Comparison of ENCODE assay signal across 2 cellular contexts in the genomic region with DNA sequence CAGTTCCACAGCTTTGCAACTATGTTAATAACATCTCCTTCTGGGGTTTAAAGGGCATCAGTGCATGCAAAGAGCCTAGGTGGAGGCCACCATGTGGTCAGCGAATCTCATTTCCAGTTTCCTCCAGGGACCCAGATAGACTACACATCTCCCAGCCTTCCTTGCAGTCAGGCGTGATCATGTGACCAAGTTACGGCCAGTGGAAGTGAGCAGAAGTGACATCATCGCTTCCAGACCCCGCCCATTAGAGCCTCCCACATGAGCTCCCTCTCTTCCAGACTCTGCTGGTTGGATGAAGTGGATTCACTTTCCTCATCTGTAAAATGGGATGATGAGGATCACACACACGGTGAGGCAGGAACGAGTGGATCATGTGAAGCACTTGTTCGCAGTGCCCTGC.
TF ChIP-seq lines count a peak whose summit lies in the region.

No MANE protein-coding gene starts in this region.

TF ChIP-seq in A549, 52 proteins besides CTCF, POLR2A, EP300 and RAD21 (continued from another document):
- TF ChIP-seq, protein P1, sequence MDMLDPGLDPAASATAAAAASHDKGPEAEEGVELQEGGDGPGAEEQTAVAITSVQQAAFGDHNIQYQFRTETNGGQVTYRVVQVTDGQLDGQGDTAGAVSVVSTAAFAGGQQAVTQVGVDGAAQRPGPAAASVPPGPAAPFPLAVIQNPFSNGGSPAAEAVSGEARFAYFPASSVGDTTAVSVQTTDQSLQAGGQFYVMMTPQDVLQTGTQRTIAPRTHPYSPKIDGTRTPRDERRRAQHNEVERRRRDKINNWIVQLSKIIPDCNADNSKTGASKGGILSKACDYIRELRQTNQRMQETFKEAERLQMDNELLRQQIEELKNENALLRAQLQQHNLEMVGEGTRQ (IDR thresholded peaks at IDR 0.05): peak; percentile 51; the same call in 1 of the 2 replicates

TF ChIP-seq in K562, 482 proteins besides CTCF, POLR2A, EP300 and RAD21 (continued from another document):
- TF ChIP-seq, protein P2, sequence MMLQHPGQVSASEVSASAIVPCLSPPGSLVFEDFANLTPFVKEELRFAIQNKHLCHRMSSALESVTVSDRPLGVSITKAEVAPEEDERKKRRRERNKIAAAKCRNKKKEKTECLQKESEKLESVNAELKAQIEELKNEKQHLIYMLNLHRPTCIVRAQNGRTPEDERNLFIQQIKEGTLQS (IDR thresholded peaks at IDR 0.05): peak; percentile 88
- TF ChIP-seq, protein P2 (CRISPR knock-in tag; conservative IDR thresholded peaks at IDR 0.05): no peak
- TF ChIP-seq MYC (IDR thresholded peaks at IDR 0.05; ENCODE audit: low read depth, low read length): 0 out of 2 replicates have a peak, but pooled peaks have one; percentile 21
- no peak for TF ChIP-seq MYC (CRISPR knock-in tag; IDR thresholded peaks at IDR 0.05; ENCODE audit: borderline replicate concordance, low read depth)
- TF ChIP-seq SMARCA5 (IDR thresholded peaks at IDR 0.05): 0 out of 2 replicates have a peak, but pooled peaks have one; percentile 26
- TF ChIP-seq RBM25 (IDR thresholded peaks at IDR 0.05; ENCODE audit: low read depth, low read length, severe bottlenecking): peak; percentile 14
- peak; percentile 74 for TF ChIP-seq JUND (IDR thresholded peaks at IDR 0.05; ENCODE audit: borderline replicate concordance, low read depth, low read length)
- TF ChIP-seq JUND (tag; IDR thresholded peaks at IDR 0.05; ENCODE audit: borderline replicate concordance, low read depth, low read length): peak; percentile 72; the same call in 1 of the 3 replicates
- TF ChIP-seq, protein P3, sequence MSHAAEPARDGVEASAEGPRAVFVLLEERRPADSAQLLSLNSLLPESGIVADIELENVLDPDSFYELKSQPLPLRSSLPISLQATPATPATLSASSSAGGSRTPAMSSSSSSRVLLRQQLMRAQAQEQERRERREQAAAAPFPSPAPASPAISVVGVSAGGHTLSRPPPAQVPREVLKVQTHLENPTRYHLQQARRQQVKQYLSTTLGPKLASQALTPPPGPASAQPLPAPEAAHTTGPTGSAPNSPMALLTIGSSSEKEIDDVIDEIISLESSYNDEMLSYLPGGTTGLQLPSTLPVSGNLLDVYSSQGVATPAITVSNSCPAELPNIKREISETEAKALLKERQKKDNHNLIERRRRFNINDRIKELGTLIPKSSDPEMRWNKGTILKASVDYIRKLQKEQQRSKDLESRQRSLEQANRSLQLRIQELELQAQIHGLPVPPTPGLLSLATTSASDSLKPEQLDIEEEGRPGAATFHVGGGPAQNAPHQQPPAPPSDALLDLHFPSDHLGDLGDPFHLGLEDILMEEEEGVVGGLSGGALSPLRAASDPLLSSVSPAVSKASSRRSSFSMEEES (CRISPR knock-in tag; IDR thresholded peaks at IDR 0.05): peak; percentile 94
- TF ChIP-seq, protein P1 (CRISPR knock-in tag; IDR thresholded peaks at IDR 0.05): peak; percentile 85
- TF ChIP-seq KDM5B (IDR thresholded peaks at IDR 0.05; ENCODE audit: insufficient replicate concordance, low read depth, low read length): no peak
- TF ChIP-seq HLTF (IDR thresholded peaks at IDR 0.05): no peak
- no peak for TF ChIP-seq NR3C1 (CRISPR knock-in tag; IDR thresholded peaks at IDR 0.05)
- 0 out of 2 replicates have a peak, but pooled peaks have one; percentile 23 for TF ChIP-seq CBFA2T2 (conservative IDR thresholded peaks at IDR 0.05)
- no peak for TF ChIP-seq POLR2B (IDR thresholded peaks at IDR 0.05; ENCODE audit: low read depth, partially characterized antibody)
- TF ChIP-seq, protein P4, sequence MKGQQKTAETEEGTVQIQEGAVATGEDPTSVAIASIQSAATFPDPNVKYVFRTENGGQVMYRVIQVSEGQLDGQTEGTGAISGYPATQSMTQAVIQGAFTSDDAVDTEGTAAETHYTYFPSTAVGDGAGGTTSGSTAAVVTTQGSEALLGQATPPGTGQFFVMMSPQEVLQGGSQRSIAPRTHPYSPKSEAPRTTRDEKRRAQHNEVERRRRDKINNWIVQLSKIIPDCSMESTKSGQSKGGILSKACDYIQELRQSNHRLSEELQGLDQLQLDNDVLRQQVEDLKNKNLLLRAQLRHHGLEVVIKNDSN (CRISPR knock-in tag; IDR thresholded peaks at IDR 0.05): peak; percentile 78
- TF ChIP-seq TOE1 (IDR thresholded peaks at IDR 0.05; ENCODE audit: borderline replicate concordance): peak; percentile 95
- no peak for TF ChIP-seq TOE1 (CRISPR knock-in tag; IDR thresholded peaks at IDR 0.05; ENCODE audit: borderline replicate concordance, low read depth)
- peak; percentile 49; the same call in 1 of the 2 replicates for TF ChIP-seq BCOR (IDR thresholded peaks at IDR 0.05)
- TF ChIP-seq DPF2 (IDR thresholded peaks at IDR 0.05): no peak
- TF ChIP-seq ATF7 (IDR thresholded peaks at IDR 0.05): peak; percentile 97
- TF ChIP-seq SRSF3 (IDR thresholded peaks at IDR 0.05; ENCODE audit: insufficient read depth, low read length): no peak
